8 cellular contexts compared by ENCODE assay signal in genomic region chr1:246122071-246122470, GRCh38.
"Had no signal": no experiment of that assay in that cellular context is flagged by ENCODE, and none has a peak within 500 bp of the region (broad histone marks: within the 10 kb centered on the region; RNA-seq: fewer than 3 reads in every experiment).

No MANE protein-coding gene starts in this region.

- FAIRE-seq: H1 had no signal

- H3K4me2 ChIP-seq: GM23338, KMS-11 had no signal

- H3K9ac ChIP-seq: KMS-11 had no signal

- ATAC-seq: GM23338, HCT116 had no signal

- H3K4me3 ChIP-seq: GM23338, HAP-1 had no signal

- H3K4me1 ChIP-seq: HAP-1 had no signal

- H2AFZ ChIP-seq: GM23338 had no signal

- DNase-seq: H7, KBM-7 had no signal

- H3K36me3 ChIP-seq: HAP-1 had no signal

- H3K9me3 ChIP-seq: HAP-1 had no signal

- H3K27ac ChIP-seq: HL-60, KMS-11 had no signal
